In the genomic region with DNA sequence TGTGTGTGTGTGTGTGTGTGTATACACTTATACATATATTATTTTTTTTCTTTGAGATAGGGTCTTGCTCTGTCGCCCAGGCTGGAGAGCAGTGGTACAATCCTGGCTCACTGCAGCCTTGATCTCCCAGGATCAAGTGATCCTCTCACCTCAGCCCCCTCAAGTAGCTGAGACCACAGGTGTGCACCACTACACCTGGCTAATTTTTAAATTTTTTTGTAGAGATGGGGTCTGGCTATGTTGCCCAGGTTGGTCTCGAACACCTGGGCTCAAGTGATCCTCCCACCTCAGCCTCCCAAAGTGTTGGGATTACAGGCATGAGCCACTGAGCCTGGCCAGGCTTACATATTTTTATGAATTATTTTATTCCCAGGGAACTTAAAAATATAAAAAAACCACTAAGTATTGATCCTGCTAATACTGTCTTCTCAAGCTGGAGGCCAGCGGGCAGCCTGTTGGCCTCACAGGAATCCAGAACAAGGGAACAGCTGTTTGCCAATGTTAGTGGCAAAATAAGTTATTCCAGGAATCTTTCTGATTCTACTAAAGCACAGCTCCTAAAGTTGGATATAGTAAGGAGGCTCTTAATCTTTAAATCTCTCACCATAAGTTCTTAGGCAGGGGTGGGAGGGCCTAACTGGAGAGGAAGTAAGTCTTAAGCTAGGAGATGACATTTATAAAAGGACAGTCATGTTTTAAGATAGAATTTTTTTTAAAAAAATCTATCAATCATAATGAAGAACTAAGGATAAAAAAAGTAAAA, we compare ENCODE assay signal across 14 cellular contexts.
"Had no signal": no experiment of that assay in that cellular context is flagged by ENCODE, and none has a peak within 500 bp of the region (broad histone marks: within the 10 kb centered on the region; RNA-seq: fewer than 3 reads in every experiment).

No MANE protein-coding gene starts in this region.

- H3K4me3 ChIP-seq: ascending aorta, breast epithelium, lung, psoas muscle, upper lobe of left lung had no signal

- H3K4me3 Mint-ChIP-seq: activated naive CD8-positive, alpha-beta T cell treated with anti-CD3 and anti-CD28 coated beads, Interleukin-2, amount 50 U/mL, for 24 hours; mesothelial cell of epicardium; neural crest cell; stimulated activated naive CD8-positive, alpha-beta T cell treated with anti-CD3 and anti-CD28 coated beads, Interleukin-15, amount 100 ng/mL, for 72 hours had no signal

- ATAC-seq: activated naive CD8-positive, alpha-beta T cell treated with anti-CD3 and anti-CD28 coated beads, Interleukin-2, amount 50 U/mL, for 24 hours; psoas muscle; stimulated activated naive CD8-positive, alpha-beta T cell treated with anti-CD3 and anti-CD28 coated beads, Interleukin-15, amount 100 ng/mL, for 72 hours had no signal

- H3K27ac ChIP-seq: breast epithelium, psoas muscle, upper lobe of left lung had no signal

- H3K9me3 ChIP-seq: ascending aorta, breast epithelium, psoas muscle, upper lobe of left lung had no signal

- H3K27ac Mint-ChIP-seq: activated naive CD8-positive, alpha-beta T cell treated with anti-CD3 and anti-CD28 coated beads, Interleukin-2, amount 50 U/mL, for 24 hours; mesothelial cell of epicardium; stimulated activated naive CD8-positive, alpha-beta T cell treated with anti-CD3 and anti-CD28 coated beads, Interleukin-15, amount 100 ng/mL, for 72 hours had no signal

- H3K27me3 ChIP-seq: ascending aorta, breast epithelium, upper lobe of left lung had no signal

- H3K4me1 Mint-ChIP-seq: activated naive CD8-positive, alpha-beta T cell treated with anti-CD3 and anti-CD28 coated beads, Interleukin-2, amount 50 U/mL, for 24 hours; stimulated activated naive CD8-positive, alpha-beta T cell treated with anti-CD3 and anti-CD28 coated beads, Interleukin-15, amount 100 ng/mL, for 72 hours had no signal

- DNase-seq: activated CD4-positive, alpha-beta T cell treated with anti-CD3 and anti-CD28 coated beads, Interleukin-2, amount 50 U/mL, for 1 hour; activated CD8-positive, alpha-beta memory T cell treated with anti-CD3 and anti-CD28 coated beads for 24 hours; activated naive CD4-positive, alpha-beta T cell; activated naive CD8-positive, alpha-beta T cell treated with anti-CD3 and anti-CD28 coated beads, Interleukin-2, amount 50 U/mL, for 24 hours; left colon; psoas muscle; stimulated activated CD4-positive, alpha-beta T cell treated with anti-CD3 and anti-CD28 coated beads, Interleukin-1b, Interleukin-23, amount 100 ng/mL, for 48 hours; stimulated activated naive CD8-positive, alpha-beta T cell treated with anti-CD3 and anti-CD28 coated beads, Interleukin-15, amount 100 ng/mL, for 72 hours; upper lobe of left lung had no signal

- H3K27me3 Mint-ChIP-seq: activated naive CD8-positive, alpha-beta T cell treated with anti-CD3 and anti-CD28 coated beads, Interleukin-2, amount 50 U/mL, for 24 hours had no signal

- H3K4me1 ChIP-seq: ascending aorta, breast epithelium, psoas muscle had no signal

- H3K9me3 Mint-ChIP-seq: activated naive CD8-positive, alpha-beta T cell treated with anti-CD3 and anti-CD28 coated beads, Interleukin-2, amount 50 U/mL, for 24 hours; mesothelial cell of epicardium; neural crest cell; stimulated activated naive CD8-positive, alpha-beta T cell treated with anti-CD3 and anti-CD28 coated beads, Interleukin-15, amount 100 ng/mL, for 72 hours had no signal
